In the genomic region with DNA sequence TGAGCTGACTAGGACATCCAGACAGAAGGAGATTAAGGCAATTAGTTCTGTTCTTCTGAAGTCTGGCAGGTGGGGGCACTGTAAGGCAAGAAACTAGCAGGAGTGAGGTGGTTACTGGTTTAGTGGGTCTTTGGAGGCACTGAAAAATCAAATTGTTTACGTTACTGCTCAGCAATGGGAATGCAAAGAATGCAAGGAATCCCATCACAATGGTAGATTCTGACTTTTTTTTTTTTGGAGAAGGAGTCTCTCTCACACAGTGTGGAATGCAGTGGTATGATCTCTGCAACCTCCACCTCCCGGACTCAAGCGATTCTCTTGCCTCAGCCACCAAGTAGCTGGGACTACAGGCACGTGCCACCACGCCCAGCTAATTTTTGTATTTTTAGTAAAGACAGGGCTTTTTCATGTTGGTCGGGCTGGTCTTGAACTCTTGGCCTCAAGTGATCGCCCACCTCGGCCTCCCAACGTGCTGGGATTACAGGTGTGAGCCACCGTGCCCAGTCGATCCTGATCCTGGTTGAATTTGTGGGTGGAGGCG, we compare ENCODE assay signal across 1 cellular context.
TF ChIP-seq lines count a peak whose summit lies in the region.

No MANE protein-coding gene starts in this region.

TF ChIP-seq in GM12878, 131 proteins besides CTCF, POLR2A, EP300 and RAD21 (continued from another document):
- TF ChIP-seq, protein P1, sequence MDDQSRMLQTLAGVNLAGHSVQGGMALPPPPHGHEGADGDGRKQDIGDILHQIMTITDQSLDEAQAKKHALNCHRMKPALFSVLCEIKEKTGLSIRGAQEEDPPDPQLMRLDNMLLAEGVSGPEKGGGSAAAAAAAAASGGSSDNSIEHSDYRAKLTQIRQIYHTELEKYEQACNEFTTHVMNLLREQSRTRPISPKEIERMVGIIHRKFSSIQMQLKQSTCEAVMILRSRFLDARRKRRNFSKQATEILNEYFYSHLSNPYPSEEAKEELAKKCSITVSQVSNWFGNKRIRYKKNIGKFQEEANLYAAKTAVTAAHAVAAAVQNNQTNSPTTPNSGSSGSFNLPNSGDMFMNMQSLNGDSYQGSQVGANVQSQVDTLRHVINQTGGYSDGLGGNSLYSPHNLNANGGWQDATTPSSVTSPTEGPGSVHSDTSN (IDR thresholded peaks at IDR 0.05; ENCODE audit: insufficient replicate concordance, low read depth, low read length): no peak
- TF ChIP-seq CREM (IDR thresholded peaks at IDR 0.05; ENCODE audit: low read depth) (no peak), RCOR1 (conservative IDR thresholded peaks at IDR 0.05; ENCODE audit: low read depth, low read length) (no peak), JUND (IDR thresholded peaks at IDR 0.05; ENCODE audit: low read depth, low read length) (no peak), NFXL1 (IDR thresholded peaks at IDR 0.05; ENCODE audit: borderline replicate concordance) (no peak), NFYA (IDR thresholded peaks at IDR 0.05; ENCODE audit: borderline replicate concordance, low read depth, low read length) (no peak), CBX3 (IDR thresholded peaks at IDR 0.05; ENCODE audit: borderline replicate concordance, low read depth) (no peak), SIN3A (IDR thresholded peaks at IDR 0.05; ENCODE audit: low read depth, low read length) (no peak), NFIC (IDR thresholded peaks at IDR 0.05; ENCODE audit: low read depth, low read length) (no peak)
- TF ChIP-seq, protein P2, sequence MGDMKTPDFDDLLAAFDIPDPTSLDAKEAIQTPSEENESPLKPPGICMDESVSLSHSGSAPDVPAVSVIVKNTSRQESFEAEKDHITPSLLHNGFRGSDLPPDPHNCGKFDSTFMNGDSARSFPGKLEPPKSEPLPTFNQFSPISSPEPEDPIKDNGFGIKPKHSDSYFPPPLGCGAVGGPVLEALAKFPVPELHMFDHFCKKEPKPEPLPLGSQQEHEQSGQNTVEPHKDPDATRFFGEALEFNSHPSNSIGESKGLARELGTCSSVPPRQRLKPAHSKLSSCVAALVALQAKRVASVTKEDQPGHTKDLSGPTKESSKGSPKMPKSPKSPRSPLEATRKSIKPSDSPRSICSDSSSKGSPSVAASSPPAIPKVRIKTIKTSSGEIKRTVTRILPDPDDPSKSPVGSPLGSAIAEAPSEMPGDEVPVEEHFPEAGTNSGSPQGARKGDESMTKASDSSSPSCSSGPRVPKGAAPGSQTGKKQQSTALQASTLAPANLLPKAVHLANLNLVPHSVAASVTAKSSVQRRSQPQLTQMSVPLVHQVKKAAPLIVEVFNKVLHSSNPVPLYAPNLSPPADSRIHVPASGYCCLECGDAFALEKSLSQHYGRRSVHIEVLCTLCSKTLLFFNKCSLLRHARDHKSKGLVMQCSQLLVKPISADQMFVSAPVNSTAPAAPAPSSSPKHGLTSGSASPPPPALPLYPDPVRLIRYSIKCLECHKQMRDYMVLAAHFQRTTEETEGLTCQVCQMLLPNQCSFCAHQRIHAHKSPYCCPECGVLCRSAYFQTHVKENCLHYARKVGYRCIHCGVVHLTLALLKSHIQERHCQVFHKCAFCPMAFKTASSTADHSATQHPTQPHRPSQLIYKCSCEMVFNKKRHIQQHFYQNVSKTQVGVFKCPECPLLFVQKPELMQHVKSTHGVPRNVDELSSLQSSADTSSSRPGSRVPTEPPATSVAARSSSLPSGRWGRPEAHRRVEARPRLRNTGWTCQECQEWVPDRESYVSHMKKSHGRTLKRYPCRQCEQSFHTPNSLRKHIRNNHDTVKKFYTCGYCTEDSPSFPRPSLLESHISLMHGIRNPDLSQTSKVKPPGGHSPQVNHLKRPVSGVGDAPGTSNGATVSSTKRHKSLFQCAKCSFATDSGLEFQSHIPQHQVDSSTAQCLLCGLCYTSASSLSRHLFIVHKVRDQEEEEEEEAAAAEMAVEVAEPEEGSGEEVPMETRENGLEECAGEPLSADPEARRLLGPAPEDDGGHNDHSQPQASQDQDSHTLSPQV (IDR thresholded peaks at IDR 0.05): no peak
TF ChIP-seq in GM12878: peak in this region for 0.
